Comparison of ENCODE assay signal across 8 cellular contexts in genomic region chr18:70337139-70337972, GRCh38. TPM values are rescaled to one million over a fixed set of nuclear protein-coding genes. Genes with fewer than 3 reads are reported as not detected.
DNase-seq lines count a peak whose midpoint lies in the region; ATAC-seq and TF ChIP-seq lines count a peak whose summit lies in the region.

No MANE protein-coding gene starts in this region.

- TF ChIP-seq CTCF in thoracic aorta (IDR thresholded peaks at IDR 0.05): no peak

- no peaks in the 10 kb centered on the region for H3K36me3 ChIP-seq in thoracic aorta

- peaks cover 3 to 23% of the 10 kb centered on the region in 2 donors for H3K4me1 ChIP-seq in thoracic aorta (ENCODE audit: control insufficient read depth in 1 of 2, low read depth in 2 of 2)

- H3K9me3 ChIP-seq in thoracic aorta: peaks cover 3% of the 10 kb centered on the region

- ATAC-seq in HG02870 (IDR thresholded peaks at IDR 0.05; ENCODE audit: unreplicated experiment) (peak; percentile 73), left ventricle myocardium superior (peak; percentile 96), thoracic aorta (ENCODE audit: insufficient number of reproducible peaks, low FRiP score, low read depth) (peak; percentile 44), GM21576 (IDR thresholded peaks at IDR 0.05; ENCODE audit: unreplicated experiment) (no peak)

- H3K4me3 ChIP-seq in thoracic aorta: no peak overlapping the region

- no peak overlapping the region for H3K27ac ChIP-seq in thoracic aorta

- no peaks in the 10 kb centered on the region for H3K27me3 ChIP-seq in thoracic aorta (replicated peaks; ENCODE audit: insufficient read depth)

- DNase-seq in T1000 (lab: John Stamatoyannopoulos, UW) (peak; percentile 16), left ventricle myocardium superior (no peak), thoracic aorta (ENCODE audit: low spot score) (no peak), NCI-H1694 treated with DMSO at 0.1 percent for 48 hours (lab: John Stamatoyannopoulos, UW) (no peak), NCI-H1417 treated with DMSO at 0.1 percent for 48 hours (lab: John Stamatoyannopoulos, UW) (no peak), NCI-H187 treated with DMSO at 0.1 percent for 48 hours (lab: John Stamatoyannopoulos, UW) (no peak)

- intact Hi-C loops in left ventricle myocardium superior (cut with micrococcal nuclease): no loop called here

RNA-seq across cellular contexts. Expression of gene SOCS6, which starts 48.5 kb away (rescaled TPM):
- total RNA-seq in left ventricle myocardium superior (23.2 TPM), thoracic aorta (10 to 100 TPM; 20.3 to 21.3 TPM)
